In genomic region chr12:132529899-132530298, GRCh38 we compare ENCODE assay signal across 18 cellular contexts. TPM values are rescaled to one million over a fixed set of nuclear protein-coding genes. Genes with fewer than 3 reads are reported as not detected.
DNase-seq lines count a peak whose midpoint lies in the region; ATAC-seq, FAIRE-seq and TF ChIP-seq lines count a peak whose summit lies in the region.
"Had no signal": no experiment of that assay in that cellular context is flagged by ENCODE, and none has a peak within 500 bp of the region (broad histone marks: within the 10 kb centered on the region; RNA-seq: fewer than 3 reads in every experiment).

No MANE protein-coding gene starts in this region.

- ATAC-seq in K562 (peak; percentile 47), left colon (peak; percentile 35), HG03520 (IDR thresholded peaks at IDR 0.05; ENCODE audit: unreplicated experiment) (no peak), GM21528 (IDR thresholded peaks at IDR 0.05; ENCODE audit: low FRiP score, unreplicated experiment) (no peak)
- ATAC-seq: HCT116 had no signal

- H3K36me3 ChIP-seq in HEK293 (ENCODE audit: control insufficient read depth in 2 of 2, insufficient read depth in 1 of 2, low read length in 2 of 2) (no peaks in the 10 kb centered on the region), K562 (ENCODE audit: control insufficient read depth, insufficient read depth, low read length) (no peaks in the 10 kb centered on the region)
- H3K36me3 ChIP-seq: SJCRH30 had no signal

- H3K4me1 Mint-ChIP-seq in CD14-positive monocyte = peaks cover 6% of the 10 kb centered on the region

- no peak overlapping the region for H3K4me2 ChIP-seq in K562 (ENCODE audit: insufficient read depth, low read length)

- no peaks in the 10 kb centered on the region for H3K4me1 ChIP-seq in HEK293 (ENCODE audit: control insufficient read depth, insufficient read depth, low read length)
- peaks cover 0 to 50% of the 10 kb centered on the region in 2 experiments; a peak in 2 of 5 replicates for H3K4me1 ChIP-seq in K562 (replicated peaks in 1 of 2; ENCODE audit: control insufficient read depth in 2 of 2, insufficient read depth in 2 of 2, low read length in 2 of 2)
- H3K4me1 ChIP-seq: SJCRH30 had no signal

- TF ChIP-seq CTCF in CD14-positive monocyte (IDR thresholded peaks at IDR 0.05) (no peak), HEK293 (tag by site-specific recombination; IDR thresholded peaks at IDR 0.05) (no peak), K562 (IDR thresholded peaks at IDR 0.05 in 2 of 3, conservative IDR thresholded peaks at IDR 0.05 in 1 of 3; ENCODE audit: insufficient read depth in 2 of 3, low read depth in 1 of 3, low read length in 3 of 3) (no peak)

- H4K20me1 ChIP-seq in K562 (replicated peaks; ENCODE audit: control insufficient read depth, insufficient read depth, low read length) = peaks cover 4% of the 10 kb centered on the region

- H3K9ac ChIP-seq in K562 (ENCODE audit: insufficient read depth in 1 of 2, low read depth in 2 of 2, low read length in 2 of 2) = no peak overlapping the region
- H3K9ac ChIP-seq: GM23248 had no signal

- no peak for TF ChIP-seq EP300 in K562 (IDR thresholded peaks at IDR 0.05; ENCODE audit: low read length)

- H3K27me3 ChIP-seq in K562 (ENCODE audit: control insufficient read depth in 2 of 2, insufficient read depth in 2 of 2, low read length in 2 of 2) = no peaks in the 10 kb centered on the region
- H3K27me3 ChIP-seq: SJCRH30 had no signal

- H3K9me3 ChIP-seq in HEK293 (ENCODE audit: control insufficient read depth, insufficient read depth, low read depth, low read length) (no peaks in the 10 kb centered on the region), K562 (replicated peaks; ENCODE audit: control insufficient read depth, insufficient read depth, low read depth, low read length) (no peaks in the 10 kb centered on the region)
- H3K9me3 ChIP-seq: SJCRH30 had no signal

- 80% methylated on average over 10 of the region's 10 CpGs for WGBS in K562 (ENCODE audit: insufficient coverage, low coverage, missing lambda C conversion rate)

- H3K4me3 Mint-ChIP-seq in CD14-positive monocyte = no peak overlapping the region
- H3K4me3 Mint-ChIP-seq: B cell had no signal

- no peaks in the 10 kb centered on the region for H3K9me1 ChIP-seq in K562 (ENCODE audit: control insufficient read depth, insufficient read depth, low read length)

- in situ Hi-C loops in K562 (cut with MboI) = no loop called here

- CTCF ChIA-PET in HEK293 (lab: Yijun Ruan, JAX) = interaction anchor here (0.6 kb wide), 1 partner anchor 15 kb away, joined by 3 read pairs; no protein-coding TSS in a partner anchor
- CTCF ChIA-PET in K562 (lab: Yijun Ruan, JAX; ENCODE audit: low intra/inter-chr PET ratio) = no interaction called here

- no peak for FAIRE-seq in K562 (lab: Jason Lieb, UNC)

- H3K9me3 Mint-ChIP-seq in CD14-positive monocyte = peaks cover 0 to 2% (median 0%) of the 10 kb centered on the region in 7 donors

- no peak for TF ChIP-seq RAD21 in K562 (CRISPR knock-in tag; conservative IDR thresholded peaks at IDR 0.05 in 1 of 2, IDR thresholded peaks at IDR 0.05 in 1 of 2)

- H2AFZ ChIP-seq in K562 (ENCODE audit: low read depth, low read length) = no peak overlapping the region
- H2AFZ ChIP-seq: GM23248 had no signal

- peak; percentile 74 for DNase-seq in CD14-positive monocyte (ENCODE audit: low spot score)
- no peak for DNase-seq in K562 (ENCODE audit: extremely low read depth in 1 of 4, low spot score in 3 of 4)
- DNase-seq in left colon = no peak
- no peak for DNase-seq in NCI-H526 treated with DMSO at 0.1 percent for 48 hours (lab: John Stamatoyannopoulos, UW)
- DNase-seq in NCI-H1048 (lab: John Stamatoyannopoulos, UW) = no peak
- DNase-seq: DMS79 treated with DMSO at 0.1 percent for 48 hours; GM23248; KG1; NCI-H1092; NCI-H146; NCI-H2081; NK-92 treated with Interleukin-12 subunit alpha and Interleukin-12 subunit beta, amount 100 ng/mL, for 24 hours; SJCRH30 had no signal

- no TSS peak for BruUV-seq in K562 (replicated peaks; lab: Mats Ljungman, UMichigan)

- H3K4me3 ChIP-seq in HEK293 (ENCODE audit: low read depth, low read length) (no peak overlapping the region), K562 (no peak overlapping the region)
- H3K4me3 ChIP-seq: GM23248, SJCRH30 had no signal

- H3K27ac ChIP-seq in HEK293 (ENCODE audit: extremely low read depth, low read depth, low read length) = no peak overlapping the region
- no peak overlapping the region for H3K27ac ChIP-seq in K562 (ENCODE audit: extremely low read depth, low read depth, low read length)
- H3K27ac ChIP-seq: GM23248, SJCRH30 had no signal

- peaks cover 0 to 8% (median 1%) of the 10 kb centered on the region in 3 donors for H3K27me3 Mint-ChIP-seq in CD14-positive monocyte (ENCODE audit: low read depth in 3 of 3)
- H3K27me3 Mint-ChIP-seq: B cell had no signal

- H3K27ac Mint-ChIP-seq in CD14-positive monocyte = peak overlapping the region in 6 of 7 donors; percentile 31 to 90 (median 84)
- H3K27ac Mint-ChIP-seq: B cell had no signal

- H3K36me3 Mint-ChIP-seq in CD14-positive monocyte = peaks cover 10 to 49% of the 10 kb centered on the region in 2 donors

- no peaks in the 10 kb centered on the region for H3K79me2 ChIP-seq in K562 (ENCODE audit: control insufficient read depth, insufficient read depth, low read length)

- POLR2A ChIA-PET in HEK293 (lab: Yijun Ruan, JAX) = no interaction called here
- POLR2A ChIA-PET in K562 (lab: Yijun Ruan, JAX) = interaction anchor here (0.6 kb wide), 2 partner anchors 33 to 347 kb away, joined by 3 read pairs; no protein-coding TSS in a partner anchor

- intact Hi-C loops in CD14-positive monocyte (cut with micrococcal nuclease) (no loop called here), K562 (cut with micrococcal nuclease) (no loop called here), left colon (cut with DNase I, micrococcal nuclease) (loop anchor here (5.0 to 10.0 kb wide), 2 partner anchors 113 to 115 kb away; no protein-coding TSS in a partner anchor)

- TF ChIP-seq POLR2A in K562 (conservative IDR thresholded peaks at IDR 0.05) = no peak

TF ChIP-seq in HEK293, 187 proteins besides CTCF, POLR2A, EP300 and RAD21 (continues in another document):
- TF ChIP-seq ZBTB20 (tag by site-specific recombination; IDR thresholded peaks at IDR 0.05) (no peak), ZNF596 (tag by site-specific recombination; IDR thresholded peaks at IDR 0.05) (no peak), KLF1 (tag by site-specific recombination; IDR thresholded peaks at IDR 0.05) (peak; percentile 41), ZFP41 (tag by site-specific recombination; IDR thresholded peaks at IDR 0.05; ENCODE audit: borderline replicate concordance) (no peak), ZNF24 (tag by site-specific recombination; IDR thresholded peaks at IDR 0.05) (no peak)

TF ChIP-seq in K562, 482 proteins besides CTCF, POLR2A, EP300 and RAD21:
- TF ChIP-seq POLR2AphosphoS2 (IDR thresholded peaks at IDR 0.05; ENCODE audit: low read length) = no peak
- peak; percentile 54 for TF ChIP-seq ATF3 (IDR thresholded peaks at IDR 0.05)
- TF ChIP-seq ATF3 (CRISPR knock-in tag; conservative IDR thresholded peaks at IDR 0.05) = no peak
- TF ChIP-seq CREM (IDR thresholded peaks at IDR 0.05; ENCODE audit: low read depth) = peak; percentile 85
- TF ChIP-seq CREB1 (IDR thresholded peaks at IDR 0.05) = peak; percentile 88
- TF ChIP-seq CREB1 (CRISPR knock-in tag; IDR thresholded peaks at IDR 0.05) = peak; percentile 86
- TF ChIP-seq ZNF436 (CRISPR knock-in tag; IDR thresholded peaks at IDR 0.05) = no peak
- no peak for TF ChIP-seq ATF1 (CRISPR knock-in tag; IDR thresholded peaks at IDR 0.05)
- peak; percentile 48; the same call in 1 of the 2 replicates for TF ChIP-seq ATF1 (tag; IDR thresholded peaks at IDR 0.05)
- TF ChIP-seq ZNF589 (CRISPR knock-in tag; IDR thresholded peaks at IDR 0.05; ENCODE audit: low read depth) = no peak
- TF ChIP-seq NCOA1 (IDR thresholded peaks at IDR 0.05; ENCODE audit: low read depth) = peak; percentile 34; the same call in 1 of the 2 replicates
- 0 out of 2 replicates have a peak, but pooled peaks have one; percentile 16 for TF ChIP-seq CEBPG (CRISPR knock-in tag; IDR thresholded peaks at IDR 0.05)
- TF ChIP-seq CEBPG (tag; conservative IDR thresholded peaks at IDR 0.05 in 1 of 2, IDR thresholded peaks at IDR 0.05 in 1 of 2) = peak in 1 of 2 experiments; percentile 74; a peak in 2 of 4 replicates

RNA-seq across cellular contexts. Expression of gene FBRSL1, which starts 39.9 kb away (rescaled TPM):
- under 1 TPM; 0.39 to 0.74 TPM for polyA plus RNA-seq in CD14-positive monocyte
- total RNA-seq in K562 (2011; cell fraction: chromatin; rRNA removed; ENCODE audit: low replicate concordance) = 25.5 and 41.9 TPM in 2 replicates
- 25.0 and 40.7 TPM in 2 replicates for total RNA-seq in K562 (2011; cell fraction: nucleolus; rRNA removed)
- 23.3 and 28.3 TPM in 2 replicates for total RNA-seq in K562 (2011; cell fraction: nucleoplasm; rRNA removed)
- total RNA-seq in K562 (2014; rRNA removed) = 21.7 and 24.6 TPM in 2 replicates
- total RNA-seq in K562 (2014; rRNA removed; fragmentation: Illumina TruSeq; extraction: Trizol) = 1.1 and 1.3 TPM in 2 replicates
- total RNA-seq in K562 (2015; rRNA removed; fragmentation: Illumina TruSeq; extraction: Trizol) = 7.3 and 12.9 TPM in 2 replicates
- 112 and 129 TPM in 2 replicates for total RNA-seq in K562 (2021)
- polyA plus RNA-seq in K562 (2011; rRNA removed) = 1.9 and 4.3 TPM in 2 replicates
- polyA plus RNA-seq in K562 (2011; cell fraction: cytosol; rRNA removed) = 3.7 and 13.3 TPM in 2 replicates
- polyA plus RNA-seq in K562 (2011; cell fraction: nucleus; rRNA removed) = 16.7 and 51.7 TPM in 2 replicates
- polyA plus RNA-seq in K562 (2012) = 41.9 and 54.8 TPM in 2 replicates
- 29.3 and 35.8 TPM in 2 replicates for polyA plus RNA-seq in K562 (2014; fragmentation: Illumina TruSeq; extraction: Trizol)
- polyA plus RNA-seq in K562 (2014; fragmentation: Nextera tagmentation; extraction: Ambion mirVana) = under 1 TPM; 0.24 to 0.29 TPM
- 27.4 and 32.3 TPM in 2 replicates for polyA plus RNA-seq in K562 (2014; rRNA removed)
- 0.81 and 1.8 TPM in 2 replicates for polyA minus RNA-seq in K562 (2011; rRNA and poly(A)+ RNA removed)
- 21.0 and 29.9 TPM in 2 replicates for polyA minus RNA-seq in K562 (2011; cell fraction: cytosol; rRNA and poly(A)+ RNA removed)
- 9.0 and 9.3 TPM in 2 replicates for polyA minus RNA-seq in K562 (2011; cell fraction: nucleus; rRNA and poly(A)+ RNA removed)
- 10 to 100 TPM; 63.1 to 82.6 TPM for total RNA-seq in left colon

Comparison
In these comparisons a context has a peak if more than half of its experiments do, and no peak if none do; other contexts are left out.
1. ATAC-seq: peak in K562 (single experiment) and left colon (single experiment); none in HG03520 (single experiment) and GM21528 (single experiment).
2. intact Hi-C loops: an anchor here in left colon (5.0 to 10.0 kb wide); none called in CD14-positive monocyte and K562.